In genomic region chr7:23530355-23530754, GRCh38 we compare ENCODE assay signal across 9 cellular contexts. TPM values are rescaled to one million over a fixed set of nuclear protein-coding genes. Genes with fewer than 3 reads are reported as not detected.
DNase-seq lines count a peak whose midpoint lies in the region; ATAC-seq and TF ChIP-seq lines count a peak whose summit lies in the region.
"Had no signal": no experiment of that assay in that cellular context is flagged by ENCODE, and none has a peak within 500 bp of the region (broad histone marks: within the 10 kb centered on the region; RNA-seq: fewer than 3 reads in every experiment).

No MANE protein-coding gene starts in this region.

- H3K9ac ChIP-seq in HUES6 (ENCODE audit: low read length), result peak overlapping the region; percentile 100

- H3K4me1 ChIP-seq in HUES6 (ENCODE audit: control insufficient read depth, insufficient read depth, low read length) (peaks cover 16% of the 10 kb centered on the region), upper lobe of right lung (peaks cover 46% of the 10 kb centered on the region)

- H3K36me3 ChIP-seq in HUES6 (ENCODE audit: control insufficient read depth, insufficient read depth, low read length) (peaks cover 12% of the 10 kb centered on the region; the same call in 1 of the 2 replicates), upper lobe of right lung (no peaks in the 10 kb centered on the region)

- H3K4me3 Mint-ChIP-seq in chondrocyte (ENCODE audit: unreplicated experiment), result peak overlapping the region; percentile 100

- peaks cover 2% of the 10 kb centered on the region for H3K36me3 Mint-ChIP-seq in chondrocyte (ENCODE audit: low read depth)

- no peaks in the 10 kb centered on the region for H3K9me3 Mint-ChIP-seq in chondrocyte (ENCODE audit: low read depth)

- peaks cover 56% of the 10 kb centered on the region for H3K4me1 Mint-ChIP-seq in chondrocyte (ENCODE audit: low read depth)

- TF ChIP-seq CTCF in chondrocyte (IDR thresholded peaks at IDR 0.05) (peak; percentile 30), upper lobe of right lung (IDR thresholded peaks at IDR 0.05) (no peak)

- no peak for ATAC-seq in upper lobe of right lung
- no peak for ATAC-seq in HG03139 (IDR thresholded peaks at IDR 0.05; ENCODE audit: unreplicated experiment)

- H3K9me3 ChIP-seq in HUES6 (ENCODE audit: control insufficient read depth, insufficient read depth, low read depth, low read length) (no peaks in the 10 kb centered on the region), upper lobe of right lung (no peaks in the 10 kb centered on the region)

- H3K27me3 ChIP-seq in HUES6 (ENCODE audit: control insufficient read depth, insufficient read depth, low read length), result no peaks in the 10 kb centered on the region
- no peaks in the 10 kb centered on the region for H3K27me3 ChIP-seq in upper lobe of right lung

- intact Hi-C loops in upper lobe of right lung (cut with DNase I), result no loop called here

- H3K27ac ChIP-seq in HUES6 (ENCODE audit: low read depth, low read length) (peak overlapping the region; percentile 100; the same call in 1 of the 2 replicates), upper lobe of right lung (peak overlapping the region; percentile 99)

- H3K4me3 ChIP-seq in HUES6 (ENCODE audit: low read depth, low read length) (peak overlapping the region; percentile 96), upper lobe of right lung (peak overlapping the region; percentile 75)

- DNase-seq in AG08396 (ENCODE audit: low spot score) (peak; percentile 28), GM04504 (ENCODE audit: low read depth) (peak; percentile 7), SIG-M5 (lab: John Stamatoyannopoulos, UW) (peak; percentile 7), chondrocyte (ENCODE audit: low spot score) (no peak), lung microvascular endothelial cell (ENCODE audit: low read depth in 2 of 2) (peak; percentile 66 to 79), upper lobe of right lung (no peak)

- H3K27ac Mint-ChIP-seq in chondrocyte (ENCODE audit: unreplicated experiment), result peak overlapping the region; percentile 100

- H3K27me3 Mint-ChIP-seq in chondrocyte (ENCODE audit: low read depth), result no peaks in the 10 kb centered on the region

RNA-seq across cellular contexts. Expression of gene TRA2A, which starts 1.4 kb away (rescaled TPM):
- total RNA-seq in chondrocyte (58.3 to 93.2 TPM (median 60.9 TPM) in 3 replicates), lung microvascular endothelial cell (20.3 and 28.8 TPM in 2 replicates), upper lobe of right lung (71.6 TPM)
- total RNA-seq: SK-MEL-5 had no signal

Comparison
In these comparisons a context has a peak if more than half of its experiments do, and no peak if none do; other contexts are left out.
1. DNase-seq: peak in AG08396 (single experiment), GM04504 (single experiment), SIG-M5 (single experiment) and lung microvascular endothelial cell (2 of 2); none in chondrocyte (single experiment) and upper lobe of right lung (single experiment).